1 cellular context compared by ENCODE assay signal in genomic region chr1:17635811-17636210, GRCh38.
TF ChIP-seq lines count a peak whose summit lies in the region.

No MANE protein-coding gene starts in this region.

TF ChIP-seq in HEK293, 187 proteins besides CTCF, POLR2A, EP300 and RAD21 (continued from another document):
- no peak for TF ChIP-seq GFI1B (tag by site-specific recombination; IDR thresholded peaks at IDR 0.05)
- TF ChIP-seq ZNF514 (tag by site-specific recombination; IDR thresholded peaks at IDR 0.05), result no peak
- TF ChIP-seq, protein P1, sequence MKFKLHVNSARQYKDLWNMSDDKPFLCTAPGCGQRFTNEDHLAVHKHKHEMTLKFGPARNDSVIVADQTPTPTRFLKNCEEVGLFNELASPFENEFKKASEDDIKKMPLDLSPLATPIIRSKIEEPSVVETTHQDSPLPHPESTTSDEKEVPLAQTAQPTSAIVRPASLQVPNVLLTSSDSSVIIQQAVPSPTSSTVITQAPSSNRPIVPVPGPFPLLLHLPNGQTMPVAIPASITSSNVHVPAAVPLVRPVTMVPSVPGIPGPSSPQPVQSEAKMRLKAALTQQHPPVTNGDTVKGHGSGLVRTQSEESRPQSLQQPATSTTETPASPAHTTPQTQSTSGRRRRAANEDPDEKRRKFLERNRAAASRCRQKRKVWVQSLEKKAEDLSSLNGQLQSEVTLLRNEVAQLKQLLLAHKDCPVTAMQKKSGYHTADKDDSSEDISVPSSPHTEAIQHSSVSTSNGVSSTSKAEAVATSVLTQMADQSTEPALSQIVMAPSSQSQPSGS (tag by site-specific recombination; IDR thresholded peaks at IDR 0.05; ENCODE audit: low read depth), result no peak
- no peak for TF ChIP-seq ZBTB48 (tag by site-specific recombination; IDR thresholded peaks at IDR 0.05)
- no peak for TF ChIP-seq ZNF223 (tag by site-specific recombination; IDR thresholded peaks at IDR 0.05)
- TF ChIP-seq, protein P2, sequence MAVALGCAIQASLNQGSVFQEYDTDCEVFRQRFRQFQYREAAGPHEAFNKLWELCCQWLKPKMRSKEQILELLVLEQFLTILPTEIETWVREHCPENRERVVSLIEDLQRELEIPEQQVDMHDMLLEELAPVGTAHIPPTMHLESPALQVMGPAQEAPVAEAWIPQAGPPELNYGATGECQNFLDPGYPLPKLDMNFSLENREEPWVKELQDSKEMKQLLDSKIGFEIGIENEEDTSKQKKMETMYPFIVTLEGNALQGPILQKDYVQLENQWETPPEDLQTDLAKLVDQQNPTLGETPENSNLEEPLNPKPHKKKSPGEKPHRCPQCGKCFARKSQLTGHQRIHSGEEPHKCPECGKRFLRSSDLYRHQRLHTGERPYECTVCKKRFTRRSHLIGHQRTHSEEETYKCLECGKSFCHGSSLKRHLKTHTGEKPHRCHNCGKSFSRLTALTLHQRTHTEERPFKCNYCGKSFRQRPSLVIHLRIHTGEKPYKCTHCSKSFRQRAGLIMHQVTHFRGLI (tag by site-specific recombination; IDR thresholded peaks at IDR 0.05), result no peak
TF ChIP-seq in HEK293: peak in this region for 2.
